1 cellular context compared by ENCODE assay signal in the genomic region with DNA sequence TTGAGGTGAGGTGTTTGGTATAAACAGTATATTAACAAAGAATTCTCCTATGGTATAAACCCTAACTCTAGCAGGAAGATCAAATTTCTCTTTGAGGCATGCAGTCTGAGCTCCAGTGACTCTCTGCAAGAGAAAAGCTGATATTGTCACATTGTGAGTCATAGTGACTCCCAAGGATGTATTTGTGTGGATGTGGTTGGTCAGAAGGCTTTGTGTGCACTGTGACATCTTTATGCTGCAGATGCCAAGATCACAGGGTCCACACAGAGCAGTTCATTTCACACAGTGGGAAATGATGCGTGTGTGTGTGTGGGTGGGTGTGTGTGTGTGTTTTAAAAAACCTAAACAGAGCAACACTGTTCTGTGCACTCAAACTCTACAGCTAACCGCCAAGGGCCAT.
TF ChIP-seq lines count a peak whose summit lies in the region.

No MANE protein-coding gene starts in this region.

TF ChIP-seq in GM23338, 12 proteins besides CTCF, POLR2A, EP300 and RAD21 (continued from another document):
- TF ChIP-seq, protein P1, sequence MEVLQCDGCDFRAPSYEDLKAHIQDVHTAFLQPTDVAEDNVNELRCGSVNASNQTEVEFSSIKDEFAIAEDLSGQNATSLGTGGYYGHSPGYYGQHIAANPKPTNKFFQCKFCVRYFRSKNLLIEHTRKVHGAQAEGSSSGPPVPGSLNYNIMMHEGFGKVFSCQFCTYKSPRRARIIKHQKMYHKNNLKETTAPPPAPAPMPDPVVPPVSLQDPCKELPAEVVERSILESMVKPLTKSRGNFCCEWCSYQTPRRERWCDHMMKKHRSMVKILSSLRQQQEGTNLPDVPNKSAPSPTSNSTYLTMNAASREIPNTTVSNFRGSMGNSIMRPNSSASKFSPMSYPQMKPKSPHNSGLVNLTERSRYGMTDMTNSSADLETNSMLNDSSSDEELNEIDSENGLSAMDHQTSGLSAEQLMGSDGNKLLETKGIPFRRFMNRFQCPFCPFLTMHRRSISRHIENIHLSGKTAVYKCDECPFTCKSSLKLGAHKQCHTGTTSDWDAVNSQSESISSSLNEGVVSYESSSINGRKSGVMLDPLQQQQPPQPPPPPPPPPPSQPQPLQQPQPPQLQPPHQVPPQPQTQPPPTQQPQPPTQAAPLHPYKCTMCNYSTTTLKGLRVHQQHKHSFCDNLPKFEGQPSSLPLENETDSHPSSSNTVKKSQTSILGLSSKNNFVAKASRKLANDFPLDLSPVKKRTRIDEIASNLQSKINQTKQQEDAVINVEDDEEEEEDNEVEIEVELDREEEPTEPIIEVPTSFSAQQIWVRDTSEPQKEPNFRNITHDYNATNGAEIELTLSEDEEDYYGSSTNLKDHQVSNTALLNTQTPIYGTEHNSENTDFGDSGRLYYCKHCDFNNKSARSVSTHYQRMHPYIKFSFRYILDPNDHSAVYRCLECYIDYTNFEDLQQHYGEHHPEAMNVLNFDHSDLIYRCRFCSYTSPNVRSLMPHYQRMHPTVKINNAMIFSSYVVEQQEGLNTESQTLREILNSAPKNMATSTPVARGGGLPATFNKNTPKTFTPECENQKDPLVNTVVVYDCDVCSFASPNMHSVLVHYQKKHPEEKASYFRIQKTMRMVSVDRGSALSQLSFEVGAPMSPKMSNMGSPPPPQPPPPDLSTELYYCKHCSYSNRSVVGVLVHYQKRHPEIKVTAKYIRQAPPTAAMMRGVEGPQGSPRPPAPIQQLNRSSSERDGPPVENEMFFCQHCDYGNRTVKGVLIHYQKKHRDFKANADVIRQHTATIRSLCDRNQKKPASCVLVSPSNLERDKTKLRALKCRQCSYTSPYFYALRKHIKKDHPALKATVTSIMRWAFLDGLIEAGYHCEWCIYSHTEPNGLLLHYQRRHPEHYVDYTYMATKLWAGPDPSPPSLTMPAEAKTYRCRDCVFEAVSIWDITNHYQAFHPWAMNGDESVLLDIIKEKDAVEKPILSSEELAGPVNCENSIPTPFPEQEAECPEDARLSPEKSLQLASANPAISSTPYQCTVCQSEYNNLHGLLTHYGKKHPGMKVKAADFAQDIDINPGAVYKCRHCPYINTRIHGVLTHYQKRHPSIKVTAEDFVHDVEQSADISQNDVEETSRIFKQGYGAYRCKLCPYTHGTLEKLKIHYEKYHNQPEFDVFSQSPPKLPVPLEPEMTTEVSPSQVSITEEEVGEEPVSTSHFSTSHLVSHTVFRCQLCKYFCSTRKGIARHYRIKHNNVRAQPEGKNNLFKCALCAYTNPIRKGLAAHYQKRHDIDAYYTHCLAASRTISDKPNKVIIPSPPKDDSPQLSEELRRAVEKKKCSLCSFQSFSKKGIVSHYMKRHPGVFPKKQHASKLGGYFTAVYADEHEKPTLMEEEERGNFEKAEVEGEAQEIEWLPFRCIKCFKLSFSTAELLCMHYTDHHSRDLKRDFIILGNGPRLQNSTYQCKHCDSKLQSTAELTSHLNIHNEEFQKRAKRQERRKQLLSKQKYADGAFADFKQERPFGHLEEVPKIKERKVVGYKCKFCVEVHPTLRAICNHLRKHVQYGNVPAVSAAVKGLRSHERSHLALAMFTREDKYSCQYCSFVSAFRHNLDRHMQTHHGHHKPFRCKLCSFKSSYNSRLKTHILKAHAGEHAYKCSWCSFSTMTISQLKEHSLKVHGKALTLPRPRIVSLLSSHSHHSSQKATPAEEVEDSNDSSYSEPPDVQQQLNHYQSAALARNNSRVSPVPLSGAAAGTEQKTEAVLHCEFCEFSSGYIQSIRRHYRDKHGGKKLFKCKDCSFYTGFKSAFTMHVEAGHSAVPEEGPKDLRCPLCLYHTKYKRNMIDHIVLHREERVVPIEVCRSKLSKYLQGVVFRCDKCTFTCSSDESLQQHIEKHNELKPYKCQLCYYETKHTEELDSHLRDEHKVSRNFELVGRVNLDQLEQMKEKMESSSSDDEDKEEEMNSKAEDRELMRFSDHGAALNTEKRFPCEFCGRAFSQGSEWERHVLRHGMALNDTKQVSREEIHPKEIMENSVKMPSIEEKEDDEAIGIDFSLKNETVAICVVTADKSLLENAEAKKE (CRISPR knock-in tag; IDR thresholded peaks at IDR 0.05): no peak
- TF ChIP-seq STAT1 (IDR thresholded peaks at IDR 0.05; ENCODE audit: unreplicated experiment): no peak
- no peak for TF ChIP-seq POLR2AphosphoS5 (IDR thresholded peaks at IDR 0.05; ENCODE audit: low read depth)
